ENCODE assay signal across 14 cellular contexts in the genomic region with DNA sequence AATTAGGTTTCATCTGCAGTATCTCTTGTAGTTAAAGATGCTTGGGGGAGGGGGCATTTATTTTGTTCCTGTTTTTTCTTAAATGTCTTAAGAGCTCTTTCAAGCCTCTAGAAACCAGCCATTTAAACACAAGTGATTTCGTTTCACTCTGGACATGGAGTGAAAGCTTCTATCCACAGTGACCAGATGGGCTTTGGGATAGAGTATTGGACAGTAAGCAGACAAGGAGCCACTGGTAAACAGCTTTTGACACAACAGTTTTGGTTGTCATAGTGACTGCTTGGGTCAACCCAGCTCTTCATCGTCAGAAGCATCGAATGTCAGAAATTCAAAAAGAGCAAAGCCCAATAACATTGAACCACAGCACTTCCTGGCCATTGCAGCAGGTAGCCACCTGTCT. TPM values are rescaled to one million over a fixed set of nuclear protein-coding genes. Genes with fewer than 3 reads are reported as not detected.
DNase-seq lines count a peak whose midpoint lies in the region; ATAC-seq, FAIRE-seq and TF ChIP-seq lines count a peak whose summit lies in the region.
"Had no signal": no experiment of that assay in that cellular context is flagged by ENCODE, and none has a peak within 500 bp of the region (broad histone marks: within the 10 kb centered on the region; RNA-seq: fewer than 3 reads in every experiment).

No MANE protein-coding gene starts in this region.

- no peaks in the 10 kb centered on the region for H3K36me3 Mint-ChIP-seq in activated CD4-positive, alpha-beta T cell treated with anti-CD3 and anti-CD28 coated beads for 36 hours (ENCODE audit: low read depth)
- H3K36me3 Mint-ChIP-seq: activated naive CD4-positive, alpha-beta T cell treated with anti-CD3 and anti-CD28 coated beads, Interleukin-2, amount 50 U/mL, for 72 hours; CD4-positive, CD25-positive, alpha-beta regulatory T cell had no signal

- no peak overlapping the region for H2AFZ ChIP-seq in H1 (ENCODE audit: low read length)

- no peak overlapping the region for H3K4me3 Mint-ChIP-seq in activated CD4-positive, alpha-beta T cell treated with anti-CD3 and anti-CD28 coated beads for 36 hours
- H3K4me3 Mint-ChIP-seq: CD4-positive, CD25-positive, alpha-beta regulatory T cell; neural crest cell had no signal

- H2BK12ac ChIP-seq in H1 (ENCODE audit: low read depth, low read length), result no peak overlapping the region

- no peak overlapping the region for H3K14ac ChIP-seq in H1 (ENCODE audit: insufficient read length)

- TF ChIP-seq CTCF in H1 (IDR thresholded peaks at IDR 0.05; ENCODE audit: control extremely low read depth in 1 of 3, insufficient read depth in 1 of 3, low read depth in 1 of 3, low read length in 3 of 3) (no peak), gastroesophageal sphincter (IDR thresholded peaks at IDR 0.05) (no peak)

- TF ChIP-seq EP300 in H1 (IDR thresholded peaks at IDR 0.05; ENCODE audit: borderline replicate concordance in 1 of 2, low read depth in 2 of 2, low read length in 2 of 2) (no peak), gastroesophageal sphincter (IDR thresholded peaks at IDR 0.05) (no peak)

- H3K4me1 ChIP-seq in H1 (replicated peaks in 1 of 4; ENCODE audit: control insufficient read depth in 3 of 4, insufficient read depth in 4 of 4, low read length in 3 of 4), result peaks cover 2 to 14% (median 12%) of the 10 kb centered on the region in 4 experiments; a peak in 4 of 7 replicates
- H3K4me1 ChIP-seq in gastroesophageal sphincter, result peaks cover 0 to 11% (median 0%) of the 10 kb centered on the region in 3 donors

- H3K27ac ChIP-seq in H1 (ENCODE audit: low read depth, low read length) (0 out of 2 replicates have a peak overlapping the region, but pooled peaks have one; percentile 3), gastroesophageal sphincter (no peak overlapping the region)
- H3K27ac ChIP-seq: dorsolateral prefrontal cortex, thoracic aorta had no signal

- ATAC-seq in HG02981 (IDR thresholded peaks at IDR 0.05; ENCODE audit: unreplicated experiment) (peak; percentile 47), gastroesophageal sphincter (no peak), GM21825 (IDR thresholded peaks at IDR 0.05; ENCODE audit: unreplicated experiment) (no peak)
- no peak for ATAC-seq in activated CD4-positive, alpha-beta T cell treated with anti-CD3 and anti-CD28 coated beads for 36 hours
- ATAC-seq: activated naive CD4-positive, alpha-beta T cell treated with anti-CD3 and anti-CD28 coated beads, Interleukin-2, amount 50 U/mL, for 72 hours had no signal

- H3K18ac ChIP-seq in H1 (ENCODE audit: extremely low read depth, low read length), result no peak overlapping the region

- H3K9ac ChIP-seq in H1 (replicated peaks in 1 of 4; ENCODE audit: extremely low read depth in 1 of 4, low read depth in 3 of 4, low read length in 3 of 4), result no peak overlapping the region

- no peak overlapping the region for H3K56ac ChIP-seq in H1 (replicated peaks; ENCODE audit: insufficient read length, low read depth, low read length)

- H2BK120ac ChIP-seq in H1 (replicated peaks; ENCODE audit: low read depth, low read length), result no peak overlapping the region

- H3K4me2 ChIP-seq in H1 (ENCODE audit: insufficient read depth in 1 of 2, low read depth in 2 of 2, low read length in 2 of 2), result peak overlapping the region in 1 of 2 experiments; percentile 21; a peak in 1 of 4 replicates

- H3K9me3 ChIP-seq in H1 (ENCODE audit: insufficient read depth in 2 of 2, low read depth in 1 of 2, low read length in 1 of 2) (no peaks in the 10 kb centered on the region), gastroesophageal sphincter (no peaks in the 10 kb centered on the region)
- H3K9me3 ChIP-seq: thoracic aorta had no signal

- H3K4ac ChIP-seq in H1 (replicated peaks; ENCODE audit: insufficient read length, low read depth, low read length), result no peak overlapping the region

- H3K4me1 Mint-ChIP-seq in activated CD4-positive, alpha-beta T cell treated with anti-CD3 and anti-CD28 coated beads for 36 hours, result peaks cover 4% of the 10 kb centered on the region

- H4K5ac ChIP-seq in H1 (ENCODE audit: insufficient read length, low read depth, low read length), result no peak overlapping the region

- TF ChIP-seq RAD21 in H1 (IDR thresholded peaks at IDR 0.05 in 1 of 2, conservative IDR thresholded peaks at IDR 0.05 in 1 of 2; ENCODE audit: low read depth in 2 of 2, low read length in 2 of 2), result no peak

- DNase-seq in AG20443 (ENCODE audit: low spot score) (peak; percentile 30), NCI-H2196 (lab: John Stamatoyannopoulos, UW; ENCODE audit: unreplicated experiment) (peak; percentile 93), H1 (ENCODE audit: low read depth in 1 of 2, low spot score in 2 of 2) (no peak), frontal cortex (ENCODE audit: low spot score in 2 of 2) (no peak)
- no peak for DNase-seq in activated CD4-positive, alpha-beta T cell treated with anti-CD3 and anti-CD28 coated beads for 36 hours
- DNase-seq: CD4-positive, CD25-positive, alpha-beta regulatory T cell; dorsolateral prefrontal cortex; NK-92 treated with Interleukin-12 subunit alpha and Interleukin-12 subunit beta, amount 100 ng/mL, for 24 hours had no signal

- H3K9me3 Mint-ChIP-seq in activated CD4-positive, alpha-beta T cell treated with anti-CD3 and anti-CD28 coated beads for 36 hours (ENCODE audit: low read depth), result no peaks in the 10 kb centered on the region
- H3K9me3 Mint-ChIP-seq: activated naive CD4-positive, alpha-beta T cell treated with anti-CD3 and anti-CD28 coated beads, Interleukin-2, amount 50 U/mL, for 72 hours; CD4-positive, CD25-positive, alpha-beta regulatory T cell; neural crest cell had no signal

- peaks cover 38% of the 10 kb centered on the region for H3K27me3 Mint-ChIP-seq in activated CD4-positive, alpha-beta T cell treated with anti-CD3 and anti-CD28 coated beads for 36 hours

- H3K36me3 ChIP-seq in H1 (ENCODE audit: control insufficient read depth in 2 of 4, insufficient read depth in 4 of 4, low read length in 3 of 4) (no peaks in the 10 kb centered on the region), gastroesophageal sphincter (no peaks in the 10 kb centered on the region)
- H3K36me3 ChIP-seq: thoracic aorta had no signal

- FAIRE-seq in H1 (lab: Jason Lieb, UNC), result peak; percentile 78
- no peak for FAIRE-seq in frontal cortex (lab: Jason Lieb, UNC)

- POLR2A ChIA-PET in H1 (lab: Charles Lee; ENCODE audit: partially characterized antibody), result interaction anchor here (1.0 kb wide), 1 partner anchor 24 kb away, joined by 3 read pairs; no protein-coding TSS in a partner anchor
- POLR2A ChIA-PET in activated CD4-positive, alpha-beta T cell treated with anti-CD3 and anti-CD28 coated beads for 36 hours (lab: Charles Lee), result no interaction called here

- H3K79me2 ChIP-seq in H1 (ENCODE audit: control insufficient read depth in 1 of 2, insufficient read depth in 2 of 2, low read length in 2 of 2), result no peaks in the 10 kb centered on the region

- no peak overlapping the region for H2BK20ac ChIP-seq in H1 (ENCODE audit: low read length)

- no peak overlapping the region for H3K27ac Mint-ChIP-seq in activated CD4-positive, alpha-beta T cell treated with anti-CD3 and anti-CD28 coated beads for 36 hours
- H3K27ac Mint-ChIP-seq: activated naive CD4-positive, alpha-beta T cell treated with anti-CD3 and anti-CD28 coated beads, Interleukin-2, amount 50 U/mL, for 72 hours; CD4-positive, CD25-positive, alpha-beta regulatory T cell had no signal

- no peaks in the 10 kb centered on the region for H4K20me1 ChIP-seq in H1 (replicated peaks in 1 of 2; ENCODE audit: control insufficient read depth in 1 of 2, insufficient read depth in 2 of 2, low read length in 2 of 2)

- CTCF ChIA-PET in H1 (lab: Charles Lee; ENCODE audit: partially characterized antibody), result interaction anchor here (1.0 to 1.7 kb wide), 6 partner anchors 11 to 65 kb away, joined by 3 to 6 read pairs (median 4); no protein-coding TSS in a partner anchor
- CTCF ChIA-PET in activated CD4-positive, alpha-beta T cell treated with anti-CD3 and anti-CD28 coated beads for 36 hours (lab: Charles Lee), result interaction anchor here (0.6 to 1.5 kb wide), 4 partner anchors 9 to 198 kb away, joined by 3 to 4 read pairs (median 4); no protein-coding TSS in a partner anchor

- no peak overlapping the region for H3K23ac ChIP-seq in H1 (ENCODE audit: insufficient read length)

- intact Hi-C loops in activated CD4-positive, alpha-beta T cell treated with anti-CD3 and anti-CD28 coated beads for 36 hours (cut with DNase I, micrococcal nuclease), result no loop called here

- no peak overlapping the region for H4K8ac ChIP-seq in H1 (ENCODE audit: extremely low read depth, insufficient read depth, low read length)

- H2BK5ac ChIP-seq in H1 (ENCODE audit: low read depth, low read length), result no peak overlapping the region

- H3K23me2 ChIP-seq in H1 (ENCODE audit: low read depth, low read length), result no peaks in the 10 kb centered on the region; the same call in 1 of the 2 replicates

- H3K4me3 ChIP-seq in H1 (ENCODE audit: extremely low read depth in 1 of 4, insufficient read depth in 2 of 4, low read depth in 3 of 4, low read length in 4 of 4) (no peak overlapping the region), gastroesophageal sphincter (no peak overlapping the region)
- H3K4me3 ChIP-seq: dorsolateral prefrontal cortex, thoracic aorta had no signal

- no peak overlapping the region for H4K91ac ChIP-seq in H1 (replicated peaks; ENCODE audit: insufficient read length, low read length)

- H3K27me3 ChIP-seq in H1 (replicated peaks in 1 of 4; ENCODE audit: control insufficient read depth in 3 of 4, extremely low read depth in 1 of 4, insufficient read depth in 3 of 4, low read length in 3 of 4) (peaks cover 0 to 7% (median 3%) of the 10 kb centered on the region in 4 experiments; a peak in 4 of 7 replicates), gastroesophageal sphincter (peaks cover 15% of the 10 kb centered on the region)

- H3K79me1 ChIP-seq in H1 (ENCODE audit: low read depth, low read length), result no peaks in the 10 kb centered on the region

- no peak overlapping the region for H2AK5ac ChIP-seq in H1 (ENCODE audit: low read depth, low read length)

- TF ChIP-seq POLR2A in H1 (IDR thresholded peaks at IDR 0.05; ENCODE audit: control extremely low read depth in 1 of 2, low read depth in 2 of 2, low read length in 2 of 2), result no peak
- no peak for TF ChIP-seq POLR2A in gastroesophageal sphincter (IDR thresholded peaks at IDR 0.05)

- H2BK15ac ChIP-seq in H1 (ENCODE audit: low read length), result no peak overlapping the region

- 56% methylated on average over 3 of the region's 3 CpGs; no CpG with 5 or more reads in 1 of the 2 experiments for WGBS in H1 (ENCODE audit: extremely low coverage in 1 of 2, insufficient coverage in 1 of 2, insufficient read length in 1 of 2, insufficient replicate concordance in 2 of 2, low coverage in 1 of 2, low lambda C conversion rate in 2 of 2, missing lambda C conversion rate in 1 of 2), 2 experiments
- WGBS in gastroesophageal sphincter (ENCODE audit: low coverage in 1 of 2), 2 donors, result 73 to 83% methylated on average over 3 of the region's 3 CpGs

RNA-seq across cellular contexts. Expression of a gene that starts 4.9 kb away (rescaled TPM):
- 3.9 and 4.0 TPM in 2 replicates for total RNA-seq in H1 (2021; fragmentation: NEBNext Ultra II Directional; extraction: Animal tissue kit (Norgen Biotek cat#: 25700))
- polyA plus RNA-seq in H1 (2011; rRNA removed), result 4.3 TPM in 2 replicates
- polyA plus RNA-seq in H1 (2011; cell fraction: cytosol; rRNA removed), result 4.5 TPM
- 7.4 TPM for polyA plus RNA-seq in H1 (2011; cell fraction: nucleus; rRNA removed)
- polyA plus RNA-seq in H1 (2012, experiment 1 of 2), result 2.5 to 4.9 TPM (median 3.5 TPM) in 4 replicates
- 0.49 TPM for polyA plus RNA-seq in H1 (2012, experiment 2 of 2)
- polyA plus RNA-seq in H1 (2013, experiment 1 of 2), result 7.3 TPM
- 9.2 TPM for polyA plus RNA-seq in H1 (2013, experiment 2 of 2)
- polyA minus RNA-seq in H1 (2011; rRNA and poly(A)+ RNA removed), result 9.7 and 12.7 TPM in 2 replicates
- polyA minus RNA-seq in H1 (2011; cell fraction: cytosol; rRNA and poly(A)+ RNA removed), result 2.0 TPM
- polyA minus RNA-seq in H1 (2011; cell fraction: nucleus; rRNA and poly(A)+ RNA removed), result 1.5 TPM
- total RNA-seq in gastroesophageal sphincter (1 to 10 TPM; 1.5 to 5.2 (median 2.6) TPM), frontal cortex (22.0 TPM)
- total RNA-seq in activated CD4-positive, alpha-beta T cell treated with anti-CD3 and anti-CD28 coated beads for 36 hours, result under 1 TPM; 0.51 to 0.64 TPM
- total RNA-seq: CD4-positive, CD25-positive, alpha-beta regulatory T cell; neural crest cell had no signal

RNA-seq across cellular contexts. Expression of a gene that starts 24.7 kb away (rescaled TPM):
- total RNA-seq in H1 (2021; fragmentation: NEBNext Ultra II Directional; extraction: Animal tissue kit (Norgen Biotek cat#: 25700)), result 55.2 and 63.3 TPM in 2 replicates
- polyA plus RNA-seq in H1 (2011; rRNA removed), result 10.0 and 12.0 TPM in 2 replicates
- polyA plus RNA-seq in H1 (2011; cell fraction: cytosol; rRNA removed), result 19.0 TPM
- polyA plus RNA-seq in H1 (2011; cell fraction: nucleus; rRNA removed), result 17.9 TPM
- 15.6 to 30.7 TPM (median 21.9 TPM) in 4 replicates for polyA plus RNA-seq in H1 (2012, experiment 1 of 2)
- polyA plus RNA-seq in H1 (2012, experiment 2 of 2), result 2.3 TPM
- polyA plus RNA-seq in H1 (2013, experiment 1 of 2), result 20.4 TPM
- 21.2 TPM for polyA plus RNA-seq in H1 (2013, experiment 2 of 2)
- 45.2 and 66.6 TPM in 2 replicates for polyA minus RNA-seq in H1 (2011; rRNA and poly(A)+ RNA removed)
- polyA minus RNA-seq in H1 (2011; cell fraction: cytosol; rRNA and poly(A)+ RNA removed), result 30.8 TPM
- 93.0 TPM for polyA minus RNA-seq in H1 (2011; cell fraction: nucleus; rRNA and poly(A)+ RNA removed)
- total RNA-seq in gastroesophageal sphincter (10 to 100 TPM; 29.3 to 40.3 (median 38.3) TPM), frontal cortex (24.1 TPM)
- total RNA-seq in activated CD4-positive, alpha-beta T cell treated with anti-CD3 and anti-CD28 coated beads for 36 hours, result 10 to 100 TPM; 17.4 to 22.8 TPM

Comparison
In these comparisons a context has a peak if more than half of its experiments do, and no peak if none do; other contexts are left out.
1. DNase-seq: peak in AG20443 (single experiment) and NCI-H2196 (single experiment); none in H1 (0 of 2), frontal cortex (0 of 2) and activated CD4-positive, alpha-beta T cell treated with anti-CD3 and anti-CD28 coated beads for 36 hours (single experiment).